ENCODE assay signal across 16 cellular contexts in genomic region chr14:35991356-35991755, GRCh38.
A peak's percentile ranks its signal among the peaks of the same experiment; 100 is the strongest.
DNase-seq lines count a peak whose midpoint lies in the region; ATAC-seq and TF ChIP-seq lines count a peak whose summit lies in the region.
"Had no signal": no experiment of that assay in that cellular context is flagged by ENCODE, and none has a peak within 500 bp of the region (broad histone marks: within the 10 kb centered on the region; RNA-seq: fewer than 3 reads in every experiment).

No MANE protein-coding gene starts in this region.

- DNase-seq in DMS79 (lab: John Stamatoyannopoulos, UW) (peak; percentile 90), NCI-H2029 (lab: John Stamatoyannopoulos, UW) (peak; percentile 83), pons (ENCODE audit: low spot score) (peak; percentile 77)
- DNase-seq in effector CD4-positive, alpha-beta T cell, result no peak
- no peak for DNase-seq in naive thymus-derived CD8-positive, alpha-beta T cell
- DNase-seq: AML-193; CD4-positive, alpha-beta T cell; EL; H9; Kasumi-1; NCI-H146; NCI-H526 had no signal

- H3K9me3 Mint-ChIP-seq in brain, result peaks cover 0 to 9% (median 8%) of the 10 kb centered on the region in 5 experiments
- no peaks in the 10 kb centered on the region for H3K9me3 Mint-ChIP-seq in naive thymus-derived CD8-positive, alpha-beta T cell
- H3K9me3 Mint-ChIP-seq: CD4-positive, alpha-beta T cell; H9 had no signal

- no peak for ATAC-seq in HG03045 (IDR thresholded peaks at IDR 0.05; ENCODE audit: unreplicated experiment)
- no peak for ATAC-seq in GM19035 (IDR thresholded peaks at IDR 0.05; ENCODE audit: unreplicated experiment)
- no peak for ATAC-seq in naive thymus-derived CD8-positive, alpha-beta T cell
- ATAC-seq: A549 had no signal

- TF ChIP-seq CTCF in brain (conservative IDR thresholded peaks at IDR 0.05), result no peak

- H3K4me3 Mint-ChIP-seq in brain, result no peak overlapping the region
- no peak overlapping the region for H3K4me3 Mint-ChIP-seq in naive thymus-derived CD8-positive, alpha-beta T cell
- H3K4me3 Mint-ChIP-seq: CD4-positive, alpha-beta T cell; H9 had no signal

- H3K4me1 Mint-ChIP-seq in brain, result peaks cover 28% of the 10 kb centered on the region
- peaks cover 0 to 2% (median under 1%) of the 10 kb centered on the region in 4 donors for H3K4me1 Mint-ChIP-seq in naive thymus-derived CD8-positive, alpha-beta T cell

- H3K36me3 Mint-ChIP-seq in brain, result no peaks in the 10 kb centered on the region
- H3K36me3 Mint-ChIP-seq in naive thymus-derived CD8-positive, alpha-beta T cell, result no peaks in the 10 kb centered on the region

- POLR2A ChIA-PET in naive thymus-derived CD8-positive, alpha-beta T cell (lab: Charles Lee), result no interaction called here

- H3K27ac Mint-ChIP-seq in brain, result peak overlapping the region in 4 of 5 experiments; percentile 6 to 91 (median 22)
- H3K27ac Mint-ChIP-seq in naive thymus-derived CD8-positive, alpha-beta T cell, result no peak overlapping the region
- H3K27ac Mint-ChIP-seq: CD4-positive, alpha-beta T cell; H9 had no signal

- H3K27me3 Mint-ChIP-seq in brain, result peaks cover 14% of the 10 kb centered on the region
- peaks cover 0 to 4% (median 0%) of the 10 kb centered on the region in 5 donors for H3K27me3 Mint-ChIP-seq in naive thymus-derived CD8-positive, alpha-beta T cell

Comparison
In these comparisons a context has a peak if more than half of its experiments do, and no peak if none do; other contexts are left out.
1. DNase-seq: peak in DMS79 (single experiment), NCI-H2029 (single experiment) and pons (single experiment); none in effector CD4-positive, alpha-beta T cell (single experiment) and naive thymus-derived CD8-positive, alpha-beta T cell (0 of 10).
2. H3K27ac Mint-ChIP-seq: peak in brain (4 of 5); none in naive thymus-derived CD8-positive, alpha-beta T cell (0 of 10).